ENCODE assay signal across 12 cellular contexts in genomic region chr1:230824571-230825060, GRCh38. TPM values are rescaled to one million over a fixed set of nuclear protein-coding genes. Genes with fewer than 3 reads are reported as not detected.
DNase-seq lines count a peak whose midpoint lies in the region; ATAC-seq lines count a peak whose summit lies in the region.
"Had no signal": no experiment of that assay in that cellular context is flagged by ENCODE, and none has a peak within 500 bp of the region (broad histone marks: within the 10 kb centered on the region; RNA-seq: fewer than 3 reads in every experiment).

No MANE protein-coding gene starts in this region.

- peak overlapping the region; percentile 34 for H3K9ac ChIP-seq in adipocyte (ENCODE audit: low read length)

- no peaks in the 10 kb centered on the region for H3K36me3 ChIP-seq in adipocyte (ENCODE audit: control insufficient read depth, insufficient read depth, low read length, severe bottlenecking)

- no peaks in the 10 kb centered on the region for H3K9me3 ChIP-seq in adipocyte (ENCODE audit: control insufficient read depth, low read length)

- ATAC-seq in left ventricle myocardium superior (peak; percentile 12), GM21619 (IDR thresholded peaks at IDR 0.05; ENCODE audit: unreplicated experiment) (no peak)

- DNase-seq in DMS79 treated with DMSO at 0.1 percent for 48 hours (lab: John Stamatoyannopoulos, UW) (peak; percentile 51), adipocyte (ENCODE audit: low read depth) (peak; percentile 36), left ventricle myocardium superior (peak; percentile 28), substantia nigra (lab: John Stamatoyannopoulos, UW) (no peak), DMS114 treated with DMSO at 0.1 percent for 48 hours (lab: John Stamatoyannopoulos, UW; ENCODE audit: unreplicated experiment) (no peak), NCI-H345 (lab: John Stamatoyannopoulos, UW) (no peak)
- no peak for DNase-seq in activated CD4-positive, alpha-beta T cell treated with anti-CD3 and anti-CD28 coated beads for 48 hours
- DNase-seq: activated CD4-positive, alpha-beta memory T cell treated with anti-CD3 and anti-CD28 coated beads for 36 hours; KBM-7; NCI-H446 treated with DMSO at 0.1 percent for 48 hours had no signal

- peak overlapping the region; percentile 35 for H3K4me3 ChIP-seq in adipocyte (ENCODE audit: low read length)
- H3K4me3 ChIP-seq: SK-N-MC had no signal

- H3K4me1 ChIP-seq in adipocyte (ENCODE audit: control insufficient read depth, insufficient read depth, low read length) = peaks cover 63% of the 10 kb centered on the region

- H3K27me3 ChIP-seq in adipocyte (replicated peaks; ENCODE audit: control insufficient read depth, insufficient read depth, low read length) = no peaks in the 10 kb centered on the region

- intact Hi-C loops in left ventricle myocardium superior (cut with micrococcal nuclease) = no loop called here

- H3K27ac ChIP-seq in substantia nigra (ENCODE audit: low read depth, low read length, poor library complexity, severe bottlenecking) = peak overlapping the region; percentile 96
- H3K27ac ChIP-seq: SK-N-MC had no signal

RNA-seq across cellular contexts. Expression of gene C1orf198, which starts 43.7 kb away (rescaled TPM):
- 49.8 TPM for total RNA-seq in left ventricle myocardium superior

Comparison
In these comparisons a context has a peak if more than half of its experiments do, and no peak if none do; other contexts are left out.
1. DNase-seq: peak in DMS79 treated with DMSO at 0.1 percent for 48 hours (single experiment), adipocyte (single experiment) and left ventricle myocardium superior (single experiment); none in substantia nigra (0 of 49), DMS114 treated with DMSO at 0.1 percent for 48 hours (single experiment), NCI-H345 (single experiment) and activated CD4-positive, alpha-beta T cell treated with anti-CD3 and anti-CD28 coated beads for 48 hours (single experiment).